In the genomic region with DNA sequence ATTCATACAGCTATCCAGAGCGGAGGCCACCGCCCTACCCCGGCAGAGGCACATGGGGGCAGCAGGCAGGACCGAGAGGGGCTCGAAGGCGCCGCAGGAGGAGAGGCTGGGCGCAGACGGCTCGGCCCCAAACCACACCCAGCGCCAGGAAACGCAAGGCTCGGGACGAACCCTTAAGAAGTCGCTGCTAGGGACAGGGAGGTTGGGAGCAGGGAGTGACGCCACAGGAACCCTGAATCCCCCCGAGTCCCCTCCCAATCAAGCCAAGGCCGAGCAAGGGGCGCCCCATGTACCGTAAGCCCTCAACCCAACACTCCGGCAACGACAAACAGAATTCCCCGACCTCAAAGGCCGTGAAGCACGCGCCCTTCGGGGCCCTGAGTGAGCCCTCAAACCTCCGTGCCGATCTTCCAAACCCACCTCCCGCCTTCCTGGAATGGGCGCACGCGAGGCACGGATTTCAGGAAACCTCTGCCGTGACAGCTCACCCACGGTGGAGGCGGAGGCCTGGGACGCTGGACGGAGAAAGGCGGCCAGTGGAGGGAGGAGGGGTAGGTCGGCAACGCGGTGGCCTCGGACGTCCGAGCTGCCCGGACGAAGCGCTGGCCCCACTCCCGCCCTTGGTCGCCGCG, we compare ENCODE assay signal across 1 cellular context.
A peak's percentile ranks its signal among the peaks of the same experiment; 100 is the strongest.
TF ChIP-seq lines count a peak whose summit lies in the region.

No MANE protein-coding gene starts in this region.

TF ChIP-seq in GM23338, 12 proteins besides CTCF, POLR2A, EP300 and RAD21 (continued from another document):
- TF ChIP-seq, protein P1, sequence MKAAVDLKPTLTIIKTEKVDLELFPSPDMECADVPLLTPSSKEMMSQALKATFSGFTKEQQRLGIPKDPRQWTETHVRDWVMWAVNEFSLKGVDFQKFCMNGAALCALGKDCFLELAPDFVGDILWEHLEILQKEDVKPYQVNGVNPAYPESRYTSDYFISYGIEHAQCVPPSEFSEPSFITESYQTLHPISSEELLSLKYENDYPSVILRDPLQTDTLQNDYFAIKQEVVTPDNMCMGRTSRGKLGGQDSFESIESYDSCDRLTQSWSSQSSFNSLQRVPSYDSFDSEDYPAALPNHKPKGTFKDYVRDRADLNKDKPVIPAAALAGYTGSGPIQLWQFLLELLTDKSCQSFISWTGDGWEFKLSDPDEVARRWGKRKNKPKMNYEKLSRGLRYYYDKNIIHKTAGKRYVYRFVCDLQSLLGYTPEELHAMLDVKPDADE (IDR thresholded peaks at IDR 0.05): no peak
- TF ChIP-seq, protein P2, sequence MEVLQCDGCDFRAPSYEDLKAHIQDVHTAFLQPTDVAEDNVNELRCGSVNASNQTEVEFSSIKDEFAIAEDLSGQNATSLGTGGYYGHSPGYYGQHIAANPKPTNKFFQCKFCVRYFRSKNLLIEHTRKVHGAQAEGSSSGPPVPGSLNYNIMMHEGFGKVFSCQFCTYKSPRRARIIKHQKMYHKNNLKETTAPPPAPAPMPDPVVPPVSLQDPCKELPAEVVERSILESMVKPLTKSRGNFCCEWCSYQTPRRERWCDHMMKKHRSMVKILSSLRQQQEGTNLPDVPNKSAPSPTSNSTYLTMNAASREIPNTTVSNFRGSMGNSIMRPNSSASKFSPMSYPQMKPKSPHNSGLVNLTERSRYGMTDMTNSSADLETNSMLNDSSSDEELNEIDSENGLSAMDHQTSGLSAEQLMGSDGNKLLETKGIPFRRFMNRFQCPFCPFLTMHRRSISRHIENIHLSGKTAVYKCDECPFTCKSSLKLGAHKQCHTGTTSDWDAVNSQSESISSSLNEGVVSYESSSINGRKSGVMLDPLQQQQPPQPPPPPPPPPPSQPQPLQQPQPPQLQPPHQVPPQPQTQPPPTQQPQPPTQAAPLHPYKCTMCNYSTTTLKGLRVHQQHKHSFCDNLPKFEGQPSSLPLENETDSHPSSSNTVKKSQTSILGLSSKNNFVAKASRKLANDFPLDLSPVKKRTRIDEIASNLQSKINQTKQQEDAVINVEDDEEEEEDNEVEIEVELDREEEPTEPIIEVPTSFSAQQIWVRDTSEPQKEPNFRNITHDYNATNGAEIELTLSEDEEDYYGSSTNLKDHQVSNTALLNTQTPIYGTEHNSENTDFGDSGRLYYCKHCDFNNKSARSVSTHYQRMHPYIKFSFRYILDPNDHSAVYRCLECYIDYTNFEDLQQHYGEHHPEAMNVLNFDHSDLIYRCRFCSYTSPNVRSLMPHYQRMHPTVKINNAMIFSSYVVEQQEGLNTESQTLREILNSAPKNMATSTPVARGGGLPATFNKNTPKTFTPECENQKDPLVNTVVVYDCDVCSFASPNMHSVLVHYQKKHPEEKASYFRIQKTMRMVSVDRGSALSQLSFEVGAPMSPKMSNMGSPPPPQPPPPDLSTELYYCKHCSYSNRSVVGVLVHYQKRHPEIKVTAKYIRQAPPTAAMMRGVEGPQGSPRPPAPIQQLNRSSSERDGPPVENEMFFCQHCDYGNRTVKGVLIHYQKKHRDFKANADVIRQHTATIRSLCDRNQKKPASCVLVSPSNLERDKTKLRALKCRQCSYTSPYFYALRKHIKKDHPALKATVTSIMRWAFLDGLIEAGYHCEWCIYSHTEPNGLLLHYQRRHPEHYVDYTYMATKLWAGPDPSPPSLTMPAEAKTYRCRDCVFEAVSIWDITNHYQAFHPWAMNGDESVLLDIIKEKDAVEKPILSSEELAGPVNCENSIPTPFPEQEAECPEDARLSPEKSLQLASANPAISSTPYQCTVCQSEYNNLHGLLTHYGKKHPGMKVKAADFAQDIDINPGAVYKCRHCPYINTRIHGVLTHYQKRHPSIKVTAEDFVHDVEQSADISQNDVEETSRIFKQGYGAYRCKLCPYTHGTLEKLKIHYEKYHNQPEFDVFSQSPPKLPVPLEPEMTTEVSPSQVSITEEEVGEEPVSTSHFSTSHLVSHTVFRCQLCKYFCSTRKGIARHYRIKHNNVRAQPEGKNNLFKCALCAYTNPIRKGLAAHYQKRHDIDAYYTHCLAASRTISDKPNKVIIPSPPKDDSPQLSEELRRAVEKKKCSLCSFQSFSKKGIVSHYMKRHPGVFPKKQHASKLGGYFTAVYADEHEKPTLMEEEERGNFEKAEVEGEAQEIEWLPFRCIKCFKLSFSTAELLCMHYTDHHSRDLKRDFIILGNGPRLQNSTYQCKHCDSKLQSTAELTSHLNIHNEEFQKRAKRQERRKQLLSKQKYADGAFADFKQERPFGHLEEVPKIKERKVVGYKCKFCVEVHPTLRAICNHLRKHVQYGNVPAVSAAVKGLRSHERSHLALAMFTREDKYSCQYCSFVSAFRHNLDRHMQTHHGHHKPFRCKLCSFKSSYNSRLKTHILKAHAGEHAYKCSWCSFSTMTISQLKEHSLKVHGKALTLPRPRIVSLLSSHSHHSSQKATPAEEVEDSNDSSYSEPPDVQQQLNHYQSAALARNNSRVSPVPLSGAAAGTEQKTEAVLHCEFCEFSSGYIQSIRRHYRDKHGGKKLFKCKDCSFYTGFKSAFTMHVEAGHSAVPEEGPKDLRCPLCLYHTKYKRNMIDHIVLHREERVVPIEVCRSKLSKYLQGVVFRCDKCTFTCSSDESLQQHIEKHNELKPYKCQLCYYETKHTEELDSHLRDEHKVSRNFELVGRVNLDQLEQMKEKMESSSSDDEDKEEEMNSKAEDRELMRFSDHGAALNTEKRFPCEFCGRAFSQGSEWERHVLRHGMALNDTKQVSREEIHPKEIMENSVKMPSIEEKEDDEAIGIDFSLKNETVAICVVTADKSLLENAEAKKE (CRISPR knock-in tag; IDR thresholded peaks at IDR 0.05): no peak
- TF ChIP-seq EZH2 (IDR thresholded peaks at IDR 0.05; ENCODE audit: low read depth, unreplicated experiment) (peak; percentile 88), ZNF114 (CRISPR knock-in tag; IDR thresholded peaks at IDR 0.05) (no peak), JUNB (IDR thresholded peaks at IDR 0.05; ENCODE audit: unreplicated experiment) (no peak), CREB1 (CRISPR knock-in tag; IDR thresholded peaks at IDR 0.05; ENCODE audit: low read depth) (no peak), POLR2AphosphoS5 (IDR thresholded peaks at IDR 0.05; ENCODE audit: low read depth) (no peak)
- TF ChIP-seq, protein P3, sequence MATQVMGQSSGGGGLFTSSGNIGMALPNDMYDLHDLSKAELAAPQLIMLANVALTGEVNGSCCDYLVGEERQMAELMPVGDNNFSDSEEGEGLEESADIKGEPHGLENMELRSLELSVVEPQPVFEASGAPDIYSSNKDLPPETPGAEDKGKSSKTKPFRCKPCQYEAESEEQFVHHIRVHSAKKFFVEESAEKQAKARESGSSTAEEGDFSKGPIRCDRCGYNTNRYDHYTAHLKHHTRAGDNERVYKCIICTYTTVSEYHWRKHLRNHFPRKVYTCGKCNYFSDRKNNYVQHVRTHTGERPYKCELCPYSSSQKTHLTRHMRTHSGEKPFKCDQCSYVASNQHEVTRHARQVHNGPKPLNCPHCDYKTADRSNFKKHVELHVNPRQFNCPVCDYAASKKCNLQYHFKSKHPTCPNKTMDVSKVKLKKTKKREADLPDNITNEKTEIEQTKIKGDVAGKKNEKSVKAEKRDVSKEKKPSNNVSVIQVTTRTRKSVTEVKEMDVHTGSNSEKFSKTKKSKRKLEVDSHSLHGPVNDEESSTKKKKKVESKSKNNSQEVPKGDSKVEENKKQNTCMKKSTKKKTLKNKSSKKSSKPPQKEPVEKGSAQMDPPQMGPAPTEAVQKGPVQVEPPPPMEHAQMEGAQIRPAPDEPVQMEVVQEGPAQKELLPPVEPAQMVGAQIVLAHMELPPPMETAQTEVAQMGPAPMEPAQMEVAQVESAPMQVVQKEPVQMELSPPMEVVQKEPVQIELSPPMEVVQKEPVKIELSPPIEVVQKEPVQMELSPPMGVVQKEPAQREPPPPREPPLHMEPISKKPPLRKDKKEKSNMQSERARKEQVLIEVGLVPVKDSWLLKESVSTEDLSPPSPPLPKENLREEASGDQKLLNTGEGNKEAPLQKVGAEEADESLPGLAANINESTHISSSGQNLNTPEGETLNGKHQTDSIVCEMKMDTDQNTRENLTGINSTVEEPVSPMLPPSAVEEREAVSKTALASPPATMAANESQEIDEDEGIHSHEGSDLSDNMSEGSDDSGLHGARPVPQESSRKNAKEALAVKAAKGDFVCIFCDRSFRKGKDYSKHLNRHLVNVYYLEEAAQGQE (IDR thresholded peaks at IDR 0.05; ENCODE audit: unreplicated experiment): no peak
